In genomic region chr1:225897595-225898514, GRCh38 we compare ENCODE assay signal across 1 cellular context.
TF ChIP-seq lines count a peak whose summit lies in the region.

No MANE protein-coding gene starts in this region.

TF ChIP-seq in H1, 55 proteins besides CTCF, POLR2A, EP300 and RAD21:
- TF ChIP-seq CBX8 (IDR thresholded peaks at IDR 0.05; ENCODE audit: borderline replicate concordance, low read depth, low read length) = no peak
- no peak for TF ChIP-seq SUZ12 (IDR thresholded peaks at IDR 0.05; ENCODE audit: low read length)
